ENCODE assay signal across 10 cellular contexts in genomic region chr15:80990955-80991354, GRCh38. TPM values are rescaled to one million over a fixed set of nuclear protein-coding genes. Genes with fewer than 3 reads are reported as not detected.
A peak's percentile ranks its signal among the peaks of the same experiment; 100 is the strongest.
DNase-seq lines count a peak whose midpoint lies in the region; ATAC-seq and TF ChIP-seq lines count a peak whose summit lies in the region.
"Had no signal": no experiment of that assay in that cellular context is flagged by ENCODE, and none has a peak within 500 bp of the region (broad histone marks: within the 10 kb centered on the region; RNA-seq: fewer than 3 reads in every experiment).

No MANE protein-coding gene starts in this region.

- intact Hi-C loops in heart left ventricle (cut with DNase I), result loop anchor here in 4 of 10 donors (2.0 to 10.0 kb wide), 4 partner anchors 114 to 1054 kb away; partner anchors contain the start of gene MEX3B (in 1 of the 4)
- intact Hi-C loops in Right ventricle myocardium inferior (cut with DNase I), result loop anchor here (5.0 kb wide), 1 partner anchor 276 kb away; no protein-coding TSS in a partner anchor
- intact Hi-C loops in natural killer cell (cut with micrococcal nuclease), result loop anchor here (1.0 kb wide), 1 partner anchor 9 kb away; the partner anchor contains the start of gene TLNRD1

- H3K4me3 ChIP-seq in heart left ventricle (peak overlapping the region in 1 of 12 donors; percentile 78), upper lobe of left lung (no peak overlapping the region)

- H3K27ac ChIP-seq in heart left ventricle, result peak overlapping the region; percentile 73 to 96 (median 92)
- peak overlapping the region; percentile 40 to 96 (median 88) for H3K27ac ChIP-seq in upper lobe of left lung

- DNase-seq in heart left ventricle (no peak), Right ventricle myocardium inferior (ENCODE audit: missing footprints) (no peak), natural killer cell (no peak), upper lobe of left lung (no peak), GF-D8 (lab: John Stamatoyannopoulos, UW) (no peak), dermis blood vessel endothelial cell (no peak)
- DNase-seq: activated CD8-positive, alpha-beta memory T cell treated with anti-CD3 and anti-CD28 coated beads for 24 hours; SK-N-SH had no signal

- peaks cover 10 to 56% (median 44%) of the 10 kb centered on the region in 12 donors for H3K4me1 ChIP-seq in heart left ventricle
- peaks cover 33 to 55% (median 37%) of the 10 kb centered on the region in 4 donors for H3K4me1 ChIP-seq in upper lobe of left lung

- H3K4me3 Mint-ChIP-seq in brain, result peak overlapping the region in 3 of 5 experiments; percentile 25 to 93 (median 84)
- H3K4me3 Mint-ChIP-seq in natural killer cell, result peak overlapping the region; percentile 6

- no peak for TF ChIP-seq EP300 in upper lobe of left lung (IDR thresholded peaks at IDR 0.05)

- H3K9me3 ChIP-seq in heart left ventricle (no peaks in the 10 kb centered on the region), upper lobe of left lung (no peaks in the 10 kb centered on the region)
- H3K9me3 ChIP-seq: SK-N-SH had no signal

- WGBS in heart left ventricle, 4 donors, result 86 to 91% (median 90%) methylated on average over 1 of the region's 1 CpG
- 96 to 100% methylated on average over 1 of the region's 1 CpG for WGBS in upper lobe of left lung, 2 donors

- H3K27me3 ChIP-seq in heart left ventricle, result no peaks in the 10 kb centered on the region
- no peaks in the 10 kb centered on the region for H3K27me3 ChIP-seq in upper lobe of left lung

- H3K27me3 Mint-ChIP-seq in brain (peaks cover 10% of the 10 kb centered on the region), natural killer cell (ENCODE audit: low read depth in 2 of 2) (no peaks in the 10 kb centered on the region)

- no peak for ATAC-seq in heart left ventricle
- no peak for ATAC-seq in Right ventricle myocardium inferior
- ATAC-seq in natural killer cell, result no peak
- ATAC-seq in upper lobe of left lung (ENCODE audit: low FRiP score in 2 of 2), result no peak
- no peak for ATAC-seq in HG03196 (IDR thresholded peaks at IDR 0.05; ENCODE audit: unreplicated experiment)

- H3K36me3 ChIP-seq in heart left ventricle (peaks cover 0 to 2% (median 0%) of the 10 kb centered on the region in 9 donors), upper lobe of left lung (no peaks in the 10 kb centered on the region)

- H3K27ac Mint-ChIP-seq in brain, result peak overlapping the region in 3 of 5 experiments; percentile 34 to 83 (median 59)
- no peak overlapping the region for H3K27ac Mint-ChIP-seq in natural killer cell

- H3K9me3 Mint-ChIP-seq in brain, result peaks cover 0 to 5% (median 0%) of the 10 kb centered on the region in 5 experiments
- H3K9me3 Mint-ChIP-seq in natural killer cell, result no peaks in the 10 kb centered on the region

- TF ChIP-seq CTCF in heart left ventricle (IDR thresholded peaks at IDR 0.05) (no peak), brain (conservative IDR thresholded peaks at IDR 0.05) (no peak), natural killer cell (IDR thresholded peaks at IDR 0.05) (no peak), upper lobe of left lung (IDR thresholded peaks at IDR 0.05) (no peak)

- TF ChIP-seq POLR2A in heart left ventricle (IDR thresholded peaks at IDR 0.05) (no peak), upper lobe of left lung (IDR thresholded peaks at IDR 0.05) (no peak)

- H3K4me1 Mint-ChIP-seq in brain (peaks cover 44% of the 10 kb centered on the region), natural killer cell (peaks cover 34 to 36% of the 10 kb centered on the region in 2 donors)

- H3K36me3 Mint-ChIP-seq in brain (no peaks in the 10 kb centered on the region), natural killer cell (no peaks in the 10 kb centered on the region)

RNA-seq across cellular contexts. Expression of gene MESD, which starts 1.3 kb away (rescaled TPM):
- 10 to 100 TPM; 11.2 to 19.8 (median 14.8) TPM for total RNA-seq in heart left ventricle
- 10 to 100 TPM; 11.5 to 18.3 TPM for polyA plus RNA-seq in heart left ventricle
- 14.0 TPM for total RNA-seq in Right ventricle myocardium inferior
- 17.9 TPM for polyA plus RNA-seq in brain (ENCODE audit: insufficient read depth, low read depth, low replicate concordance)
- total RNA-seq in natural killer cell, result 10 to 100 TPM; 14.7 to 26.0 (median 24.5) TPM
- 10 to 100 TPM; 18.2 to 35.6 (median 23.5) TPM for total RNA-seq in upper lobe of left lung
- 17.0 and 24.3 TPM in 2 replicates for total RNA-seq in dermis blood vessel endothelial cell

RNA-seq across cellular contexts. Expression of gene TLNRD1, which starts 9.8 kb away (rescaled TPM):
- total RNA-seq in heart left ventricle (10 to 100 TPM in 4 of 9 donors, 1 to 10 TPM in 5; 5.3 to 30.8 (median 8.0) TPM), Right ventricle myocardium inferior (7.1 TPM), natural killer cell (10 to 100 TPM; 13.4 to 19.6 (median 17.5) TPM), upper lobe of left lung (10 to 100 TPM; 23.0 to 55.7 (median 36.0) TPM), dermis blood vessel endothelial cell (20.8 and 25.4 TPM in 2 replicates)
- polyA plus RNA-seq in heart left ventricle (1 to 10 TPM; 3.2 to 7.2 TPM), brain (ENCODE audit: insufficient read depth, low read depth, low replicate concordance) (7.6 TPM)

Comparison
In these comparisons a context has a peak if more than half of its experiments do, and no peak if none do; other contexts are left out.
1. H3K27ac Mint-ChIP-seq: peak in brain (3 of 5); none in natural killer cell (0 of 2).